ENCODE assay signal across 20 cellular contexts in genomic region chr2:198776616-198777406, GRCh38.
A peak's percentile ranks its signal among the peaks of the same experiment; 100 is the strongest.
DNase-seq lines count a peak whose midpoint lies in the region; FAIRE-seq and TF ChIP-seq lines count a peak whose summit lies in the region.
"Had no signal": no experiment of that assay in that cellular context is flagged by ENCODE, and none has a peak within 500 bp of the region (broad histone marks: within the 10 kb centered on the region; RNA-seq: fewer than 3 reads in every experiment).

No MANE protein-coding gene starts in this region.

- H3K4me3 ChIP-seq in colonic mucosa (no peak overlapping the region), mucosa of rectum (ENCODE audit: low read length in 2 of 2) (no peak overlapping the region), kidney (ENCODE audit: low read length in 2 of 2) (no peak overlapping the region)
- H3K4me3 ChIP-seq: BLaER1, GM12878, GM23338 had no signal

- intact Hi-C loops in colonic mucosa (cut with DNase I), result no loop called here
- intact Hi-C loops in kidney (cut with DNase I), result no loop called here

- H3K9ac ChIP-seq in colonic mucosa (ENCODE audit: low read depth in 2 of 2, low read length in 2 of 2) (no peak overlapping the region), mucosa of rectum (ENCODE audit: low read depth in 1 of 2, low read length in 2 of 2) (no peak overlapping the region), kidney (ENCODE audit: low read length in 2 of 2) (no peak overlapping the region)
- H3K9ac ChIP-seq: BLaER1 had no signal

- H3K36me3 ChIP-seq in colonic mucosa (no peaks in the 10 kb centered on the region), mucosa of rectum (ENCODE audit: control insufficient read depth in 2 of 2, insufficient read depth in 2 of 2, low read length in 2 of 2) (no peaks in the 10 kb centered on the region), kidney (ENCODE audit: control insufficient read depth in 1 of 2, insufficient read depth in 2 of 2, low read length in 2 of 2) (no peaks in the 10 kb centered on the region)
- H3K36me3 ChIP-seq: BLaER1 had no signal

- H3K27me3 ChIP-seq in colonic mucosa (no peaks in the 10 kb centered on the region), mucosa of rectum (ENCODE audit: control insufficient read depth in 2 of 2, insufficient read depth in 2 of 2, low read length in 2 of 2) (no peaks in the 10 kb centered on the region)
- H3K27me3 ChIP-seq: BLaER1 had no signal

- H3K27ac ChIP-seq in colonic mucosa (peak overlapping the region; percentile 63), mucosa of rectum (ENCODE audit: low read depth in 2 of 2, low read length in 2 of 2) (peak overlapping the region; percentile 78 to 90), kidney (ENCODE audit: low read depth in 2 of 2, low read length in 2 of 2) (no peak overlapping the region)
- H3K27ac ChIP-seq: 22Rv1, BLaER1, C4-2B had no signal

- DNase-seq in LoVo (ENCODE audit: low spot score), result peak; percentile 36
- peak; percentile 89 for DNase-seq in colonic mucosa
- no peak for DNase-seq in NCI-H2171 (lab: John Stamatoyannopoulos, UW)
- DNase-seq in kidney, result no peak
- no peak for DNase-seq in HTR-8/SVneo (ENCODE audit: insufficient read length, low spot score)
- DNase-seq: Caco-2; CD4-positive, CD25-positive, alpha-beta regulatory T cell; CD8-positive, alpha-beta T cell; DMS79; EL; GDM1; H9 had no signal

- FAIRE-seq in kidney (lab: Jason Lieb, UNC), result no peak
- FAIRE-seq in HTR-8/SVneo (lab: Jason Lieb, UNC), result no peak
- FAIRE-seq: A204.1, GM12878, GM19239 had no signal

- H3K4me1 ChIP-seq in colonic mucosa (no peaks in the 10 kb centered on the region), mucosa of rectum (ENCODE audit: control insufficient read depth in 2 of 2, insufficient read depth in 2 of 2, low read length in 2 of 2) (peaks cover 7 to 55% of the 10 kb centered on the region in 2 donors), kidney (ENCODE audit: control insufficient read depth in 1 of 2, insufficient read depth in 1 of 2, low read depth in 1 of 2, low read length in 2 of 2) (no peaks in the 10 kb centered on the region)
- H3K4me1 ChIP-seq: BLaER1, Caco-2 had no signal

- H3K9me3 ChIP-seq in colonic mucosa (no peaks in the 10 kb centered on the region), mucosa of rectum (ENCODE audit: control insufficient read depth in 2 of 2, low read length in 2 of 2) (no peaks in the 10 kb centered on the region), kidney (ENCODE audit: control insufficient read depth in 1 of 2, low read length in 2 of 2) (no peaks in the 10 kb centered on the region)
- H3K9me3 ChIP-seq: BLaER1, Caco-2 had no signal

- TF ChIP-seq CTCF in colonic mucosa (IDR thresholded peaks at IDR 0.05) (no peak), kidney (IDR thresholded peaks at IDR 0.05; ENCODE audit: borderline replicate concordance, extremely low read depth, insufficient read depth) (no peak)

Comparison
In these comparisons a context has a peak if more than half of its experiments do, and no peak if none do; other contexts are left out.
1. DNase-seq: peak in LoVo (single experiment) and colonic mucosa (single experiment); none in NCI-H2171 (single experiment), kidney (single experiment) and HTR-8/SVneo (single experiment).
2. H3K27ac ChIP-seq: peak in colonic mucosa (single experiment) and mucosa of rectum (2 of 2); none in kidney (0 of 2).